ENCODE assay signal across 11 cellular contexts in genomic region chr11:37503411-37504065, GRCh38.
DNase-seq lines count a peak whose midpoint lies in the region; ATAC-seq and TF ChIP-seq lines count a peak whose summit lies in the region.
"Had no signal": no experiment of that assay in that cellular context is flagged by ENCODE, and none has a peak within 500 bp of the region (broad histone marks: within the 10 kb centered on the region; RNA-seq: fewer than 3 reads in every experiment).

No MANE protein-coding gene starts in this region.

- H3K27ac Mint-ChIP-seq in neural progenitor cell (no peak overlapping the region), nephron progenitor cell (no peak overlapping the region)

- H3K4me1 Mint-ChIP-seq in neural progenitor cell, result peaks cover 9% of the 10 kb centered on the region
- no peaks in the 10 kb centered on the region for H3K4me1 Mint-ChIP-seq in nephron progenitor cell

- no peak for TF ChIP-seq CTCF in neural progenitor cell (IDR thresholded peaks at IDR 0.05)
- TF ChIP-seq CTCF in upper lobe of right lung (IDR thresholded peaks at IDR 0.05), result no peak
- TF ChIP-seq CTCF in nephron progenitor cell (IDR thresholded peaks at IDR 0.05), result no peak

- no peaks in the 10 kb centered on the region for H3K79me2 ChIP-seq in neural progenitor cell (ENCODE audit: low read depth)

- H3K4me2 ChIP-seq in neural progenitor cell, result peak overlapping the region; percentile 0

- H3K9me3 ChIP-seq in HUES48 (ENCODE audit: control insufficient read depth, insufficient read depth, low read length) (no peaks in the 10 kb centered on the region), neural progenitor cell (ENCODE audit: low read depth) (no peaks in the 10 kb centered on the region), MG63 (no peaks in the 10 kb centered on the region), upper lobe of right lung (no peaks in the 10 kb centered on the region)
- H3K9me3 ChIP-seq: transverse colon had no signal

- no peak overlapping the region for H3K4me3 Mint-ChIP-seq in neural progenitor cell
- no peak overlapping the region for H3K4me3 Mint-ChIP-seq in nephron progenitor cell

- H3K27ac ChIP-seq in HUES48 (ENCODE audit: low read depth, low read length) (peak overlapping the region; percentile 76), neural progenitor cell (no peak overlapping the region), upper lobe of right lung (no peak overlapping the region)
- H3K27ac ChIP-seq: transverse colon had no signal

- H3K4me1 ChIP-seq in HUES48 (ENCODE audit: control insufficient read depth, insufficient read depth, low read length), result peaks cover 31% of the 10 kb centered on the region
- peaks cover 19% of the 10 kb centered on the region for H3K4me1 ChIP-seq in neural progenitor cell
- no peaks in the 10 kb centered on the region for H3K4me1 ChIP-seq in upper lobe of right lung
- H3K4me1 ChIP-seq: transverse colon had no signal

- H4K20me1 ChIP-seq in neural progenitor cell (ENCODE audit: low read depth), result no peaks in the 10 kb centered on the region

- intact Hi-C loops in upper lobe of right lung (cut with DNase I), result no loop called here

- H3K9ac ChIP-seq in HUES48 (ENCODE audit: low read depth, low read length) (no peak overlapping the region), neural progenitor cell (no peak overlapping the region)

- H3K36me3 Mint-ChIP-seq in neural progenitor cell, result no peaks in the 10 kb centered on the region
- no peaks in the 10 kb centered on the region for H3K36me3 Mint-ChIP-seq in nephron progenitor cell (ENCODE audit: low read depth)

- H2AFZ ChIP-seq in neural progenitor cell (replicated peaks), result no peak overlapping the region

- ATAC-seq in GM19043 (IDR thresholded peaks at IDR 0.05; ENCODE audit: low read depth, unreplicated experiment), result peak; percentile 35
- ATAC-seq in HG02798 (IDR thresholded peaks at IDR 0.05; ENCODE audit: poor library complexity, unreplicated experiment), result peak; percentile 28
- no peak for ATAC-seq in upper lobe of right lung

- no peaks in the 10 kb centered on the region for H3K9me3 Mint-ChIP-seq in neural progenitor cell
- no peaks in the 10 kb centered on the region for H3K9me3 Mint-ChIP-seq in nephron progenitor cell

- H3K36me3 ChIP-seq in HUES48 (ENCODE audit: control insufficient read depth, insufficient read depth, low read length) (no peaks in the 10 kb centered on the region), neural progenitor cell (no peaks in the 10 kb centered on the region), MG63 (no peaks in the 10 kb centered on the region), upper lobe of right lung (no peaks in the 10 kb centered on the region)
- H3K36me3 ChIP-seq: transverse colon had no signal

- no peak for DNase-seq in neural progenitor cell (ENCODE audit: low spot score)
- DNase-seq in NCI-H748 treated with DMSO at 0.1 percent for 48 hours (lab: John Stamatoyannopoulos, UW), result no peak
- DNase-seq in MG63, result no peak
- no peak for DNase-seq in upper lobe of right lung
- DNase-seq in nephron progenitor cell, result no peak
- DNase-seq: DND-41, transverse colon had no signal

- H3K4me3 ChIP-seq in HUES48 (ENCODE audit: low read depth, low read length), result no peak overlapping the region
- no peak overlapping the region for H3K4me3 ChIP-seq in neural progenitor cell
- no peak overlapping the region for H3K4me3 ChIP-seq in MG63
- H3K4me3 ChIP-seq in upper lobe of right lung, result no peak overlapping the region
- H3K4me3 ChIP-seq: lung, transverse colon had no signal

- H3K27me3 Mint-ChIP-seq in neural progenitor cell (ENCODE audit: insufficient read depth, low read depth), result peaks cover 4% of the 10 kb centered on the region
- peaks cover 3% of the 10 kb centered on the region for H3K27me3 Mint-ChIP-seq in nephron progenitor cell (ENCODE audit: low read depth, poor library complexity)

- no peaks in the 10 kb centered on the region for H3F3A ChIP-seq in neural progenitor cell (ENCODE audit: low read depth)

- H3K27me3 ChIP-seq in HUES48 (ENCODE audit: control insufficient read depth, insufficient read depth, low read length) (no peaks in the 10 kb centered on the region), neural progenitor cell (no peaks in the 10 kb centered on the region), MG63 (no peaks in the 10 kb centered on the region), upper lobe of right lung (no peaks in the 10 kb centered on the region)
- H3K27me3 ChIP-seq: transverse colon had no signal
